In genomic region chr12:68034567-68034966, GRCh38 we compare ENCODE assay signal across 14 cellular contexts. TPM values are rescaled to one million over a fixed set of nuclear protein-coding genes. Genes with fewer than 3 reads are reported as not detected.
"Had no signal": no experiment of that assay in that cellular context is flagged by ENCODE, and none has a peak within 500 bp of the region (broad histone marks: within the 10 kb centered on the region; RNA-seq: fewer than 3 reads in every experiment).

No MANE protein-coding gene starts in this region.

- H3K9me3 ChIP-seq: left lung, pancreas, stomach, thoracic aorta had no signal

- H3K4me3 ChIP-seq: left lung, neural progenitor cell, pancreas, stomach, thoracic aorta had no signal

- H3K4me1 ChIP-seq: left lung, neural progenitor cell, pancreas, stomach had no signal

- H3K9me3 Mint-ChIP-seq: neural progenitor cell had no signal

- H3K27ac ChIP-seq: left lung, neural progenitor cell, pancreas, stomach, thoracic aorta had no signal

- H3K27ac Mint-ChIP-seq: neural progenitor cell, T-helper 17 cell had no signal

- H3K27me3 ChIP-seq: left lung, neural progenitor cell, pancreas, stomach had no signal

- H3K36me3 Mint-ChIP-seq: neural progenitor cell had no signal

- H3K4me3 Mint-ChIP-seq: neural progenitor cell, T-helper 17 cell had no signal

- H3K36me3 ChIP-seq: left lung, neural progenitor cell, pancreas, stomach, thoracic aorta had no signal

- DNase-seq: activated CD4-positive, alpha-beta T cell treated with anti-CD3 and anti-CD28 coated beads for 1 hour; activated naive CD4-positive, alpha-beta T cell treated with Interleukin-2 at 50 U/mL for 16 hours; foreskin melanocyte; left lung; mesenchymal stem cell; pancreas; stimulated activated CD4-positive, alpha-beta T cell treated with anti-CD3 and anti-CD28 coated beads, Interleukin-2, amount 100 ng/mL, for 48 hours; stimulated activated CD8-positive, alpha-beta memory T cell treated with anti-CD3 and anti-CD28 coated beads, Interleukin-4, amount 100 ng/mL, for 48 hours; stomach; T-helper 17 cell had no signal

- H3K27me3 Mint-ChIP-seq: T-helper 17 cell had no signal

- ATAC-seq: left lung, pancreas, T-helper 17 cell had no signal

RNA-seq across cellular contexts. Expression of gene IFNG-AS1, which starts 45.3 kb away (rescaled TPM):
- total RNA-seq: astrocyte, endothelial cell of umbilical vein, stomach had no signal
